Comparison of ENCODE assay signal across 6 cellular contexts in the genomic region with DNA sequence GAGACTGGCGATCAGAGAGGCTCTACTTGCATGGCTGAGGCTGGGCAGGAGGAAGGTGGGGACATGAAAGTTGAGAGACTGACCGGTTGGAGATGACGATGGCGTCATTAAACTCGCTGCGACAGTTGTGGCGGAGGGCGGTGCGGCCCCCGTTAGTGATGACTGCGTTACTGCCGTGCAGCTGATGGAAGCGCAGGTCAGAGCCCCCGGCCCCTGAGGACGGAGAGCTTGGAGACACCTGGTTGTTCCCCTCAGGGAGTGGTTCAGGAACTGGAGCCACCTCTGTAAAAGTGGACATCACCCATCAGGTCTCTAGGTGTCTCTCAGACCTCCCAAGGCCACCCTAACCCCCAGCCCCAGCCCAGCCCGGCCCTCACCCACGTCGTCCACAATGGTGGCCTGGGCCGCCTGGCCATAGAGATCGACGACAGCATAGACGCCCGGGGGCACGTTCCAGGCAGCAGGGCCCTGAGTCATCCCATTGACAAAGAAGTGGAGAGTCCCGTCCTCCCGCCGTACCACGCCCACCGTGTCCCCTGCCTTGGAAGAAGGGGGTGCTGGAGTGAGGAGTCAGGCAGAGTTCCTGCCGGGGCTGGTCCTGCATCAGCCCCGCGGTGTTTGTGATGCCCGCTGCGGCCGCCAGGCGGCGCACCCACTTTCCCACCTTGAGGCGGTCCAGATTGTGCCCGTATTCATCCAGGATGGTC. TPM values are rescaled to one million over a fixed set of nuclear protein-coding genes. Genes with fewer than 3 reads are reported as not detected.
DNase-seq lines count a peak whose midpoint lies in the region; ATAC-seq and TF ChIP-seq lines count a peak whose summit lies in the region.

No MANE protein-coding gene starts in this region.

- H3K9me3 ChIP-seq in CD8-positive, alpha-beta T cell (ENCODE audit: low read length), result no peaks in the 10 kb centered on the region
- no peaks in the 10 kb centered on the region for H3K9me3 ChIP-seq in endodermal cell (ENCODE audit: control insufficient read depth, low read length)

- no peak overlapping the region for H3K4me3 ChIP-seq in CD8-positive, alpha-beta T cell (ENCODE audit: low read depth, low read length)
- no peak overlapping the region for H3K4me3 ChIP-seq in endodermal cell (ENCODE audit: low read length)

- TF ChIP-seq CTCF in CD8-positive, alpha-beta T cell (IDR thresholded peaks at IDR 0.05), result peak; percentile 86
- peak; percentile 94 for TF ChIP-seq CTCF in endodermal cell (conservative IDR thresholded peaks at IDR 0.05)

- WGBS in endodermal cell (ENCODE audit: insufficient coverage in 1 of 2, insufficient read length in 1 of 2), 2 experiments, result 75 to 86% methylated on average over 20 to 39 of the region's 39 CpGs

- H3K27ac ChIP-seq in CD8-positive, alpha-beta T cell (ENCODE audit: low read depth, low read length), result no peak overlapping the region
- no peak overlapping the region for H3K27ac ChIP-seq in endodermal cell (ENCODE audit: low read depth, low read length)

- intact Hi-C loops in CD8-positive, alpha-beta T cell (cut with DNase I, micrococcal nuclease), result loop anchor here (1.0 kb wide), 4 partner anchors 12 to 44 kb away; a partner anchor contains a TSS

- CTCF ChIA-PET in CD8-positive, alpha-beta T cell (lab: Charles Lee), result interaction anchor here (0.8 to 8.9 kb wide), 11 partner anchors 9 to 87 kb away, joined by 3 to 95 read pairs (median 8); a partner anchor contains a TSS

- peaks cover 14% of the 10 kb centered on the region for H3K4me1 ChIP-seq in CD8-positive, alpha-beta T cell (ENCODE audit: insufficient read depth, low read length)
- H3K4me1 ChIP-seq in endodermal cell (ENCODE audit: control insufficient read depth, insufficient read depth, low read length), result no peaks in the 10 kb centered on the region

- peak; percentile 56 for ATAC-seq in CD8-positive, alpha-beta T cell

- H3K4me1 Mint-ChIP-seq in CD8-positive, alpha-beta T cell (ENCODE audit: low read depth), result peaks cover 14% of the 10 kb centered on the region
- H3K4me1 Mint-ChIP-seq in endodermal cell, result peaks cover 10% of the 10 kb centered on the region

- H3K9ac ChIP-seq in endodermal cell (ENCODE audit: extremely low read depth, low read length, poor library complexity, severe bottlenecking), result no peak overlapping the region

- H3K36me3 ChIP-seq in CD8-positive, alpha-beta T cell (ENCODE audit: insufficient read depth, low read length), result peaks cover 40% of the 10 kb centered on the region
- H3K36me3 ChIP-seq in endodermal cell (ENCODE audit: control insufficient read depth, insufficient read depth, low read length), result peaks cover 51% of the 10 kb centered on the region

- H3K4me3 Mint-ChIP-seq in CD8-positive, alpha-beta T cell, result no peak overlapping the region
- H3K4me3 Mint-ChIP-seq in endodermal cell, result no peak overlapping the region

- DNase-seq in CD8-positive, alpha-beta T cell, result peak; percentile 38 to 83 (median 61)
- DNase-seq in T-helper 22 cell (ENCODE audit: low read depth) (peak; percentile 30), endodermal cell (peak; percentile 97), NCI-H2029 (lab: John Stamatoyannopoulos, UW) (no peak), AML-193 (lab: John Stamatoyannopoulos, UW) (no peak)
- peak; percentile 62 for DNase-seq in stimulated activated CD4-positive, alpha-beta T cell treated with anti-CD3 and anti-CD28 coated beads, Interleukin-12 subunit alpha, Interleukin-12 subunit beta, amount 100 ng/mL, for 4 hours

- H3K9me3 Mint-ChIP-seq in CD8-positive, alpha-beta T cell, result no peaks in the 10 kb centered on the region
- no peaks in the 10 kb centered on the region for H3K9me3 Mint-ChIP-seq in endodermal cell

- H3K27me3 Mint-ChIP-seq in CD8-positive, alpha-beta T cell (ENCODE audit: low read depth), result no peaks in the 10 kb centered on the region
- H3K27me3 Mint-ChIP-seq in endodermal cell (ENCODE audit: insufficient read depth), result no peaks in the 10 kb centered on the region

- H3K27me3 ChIP-seq in CD8-positive, alpha-beta T cell (ENCODE audit: insufficient read depth, low read length), result no peaks in the 10 kb centered on the region
- H3K27me3 ChIP-seq in endodermal cell (ENCODE audit: control insufficient read depth, insufficient read depth, low read length, poor library complexity, severe bottlenecking), result no peaks in the 10 kb centered on the region

- POLR2A ChIA-PET in CD8-positive, alpha-beta T cell (lab: Charles Lee), result interaction anchor here (0.8 to 2.4 kb wide), 4 partner anchors 8 to 27 kb away, joined by 3 to 5 read pairs (median 4); a partner anchor contains a TSS

- peaks cover 79% of the 10 kb centered on the region for H3K36me3 Mint-ChIP-seq in CD8-positive, alpha-beta T cell
- H3K36me3 Mint-ChIP-seq in endodermal cell (ENCODE audit: low read depth), result peaks cover 48% of the 10 kb centered on the region

- no peak overlapping the region for H3K27ac Mint-ChIP-seq in CD8-positive, alpha-beta T cell
- peak overlapping the region; percentile 70 for H3K27ac Mint-ChIP-seq in endodermal cell

RNA-seq across cellular contexts. Expression of a gene that starts 5.3 kb away (rescaled TPM):
- total RNA-seq in CD8-positive, alpha-beta T cell, result 10 to 100 TPM; 29.1 to 32.2 TPM
- 10 to 100 TPM; 51.3 to 52.7 TPM for total RNA-seq in endodermal cell
- polyA plus RNA-seq in endodermal cell (2013, experiment 1 of 2), result 38.0 TPM
- 30.5 TPM for polyA plus RNA-seq in endodermal cell (2013, experiment 2 of 2)

RNA-seq across cellular contexts. Expression of a gene that starts 8.7 kb away (rescaled TPM):
- 100 to 1,000 TPM; 128 to 132 TPM for total RNA-seq in CD8-positive, alpha-beta T cell
- 10 to 100 TPM; 43.6 to 47.2 TPM for total RNA-seq in endodermal cell
- polyA plus RNA-seq in endodermal cell (2013, experiment 1 of 2), result 67.0 TPM
- polyA plus RNA-seq in endodermal cell (2013, experiment 2 of 2), result 59.0 TPM

RNA-seq across cellular contexts. Expression of a gene that starts 12.4 kb away (rescaled TPM):
- total RNA-seq in CD8-positive, alpha-beta T cell, result 100 to 1,000 TPM; 432 to 451 TPM
- 1 to 10 TPM; 4.5 to 8.4 TPM for total RNA-seq in endodermal cell
- 5.0 TPM for polyA plus RNA-seq in endodermal cell (2013, experiment 1 of 2)
- polyA plus RNA-seq in endodermal cell (2013, experiment 2 of 2), result 1.4 TPM

RNA-seq across cellular contexts. Expression of a gene that starts 16.5 kb away (rescaled TPM):
- total RNA-seq in CD8-positive, alpha-beta T cell, result 100 to 1,000 TPM; 581 to 613 TPM
- total RNA-seq in endodermal cell, result 100 to 1,000 TPM; 488 to 556 TPM
- 427 TPM for polyA plus RNA-seq in endodermal cell (2013, experiment 1 of 2)
- polyA plus RNA-seq in endodermal cell (2013, experiment 2 of 2), result 440 TPM

RNA-seq across cellular contexts. Expression of a gene that starts 28.1 kb away (rescaled TPM):
- 1 to 10 TPM; 1.4 to 1.8 TPM for total RNA-seq in CD8-positive, alpha-beta T cell
- total RNA-seq in endodermal cell, result 1 to 10 TPM; 7.1 to 8.4 TPM
- polyA plus RNA-seq in endodermal cell (2013, experiment 1 of 2), result 9.4 TPM
- 8.9 TPM for polyA plus RNA-seq in endodermal cell (2013, experiment 2 of 2)

Comparison
In these comparisons a context has a peak if more than half of its experiments do, and no peak if none do; other contexts are left out.
1. DNase-seq: peak in CD8-positive, alpha-beta T cell (7 of 7), T-helper 22 cell (single experiment), endodermal cell (single experiment) and stimulated activated CD4-positive, alpha-beta T cell treated with anti-CD3 and anti-CD28 coated beads, Interleukin-12 subunit alpha, Interleukin-12 subunit beta, amount 100 ng/mL, for 4 hours (single experiment); none in NCI-H2029 (single experiment) and AML-193 (0 of 2).
2. RNA of a gene that starts 12.4 kb away (total RNA-seq): 432 to 451 TPM in CD8-positive, alpha-beta T cell; 4.5 to 8.4 TPM in endodermal cell; every median in the first group is over 10 times any median in the second.